In the genomic region with DNA sequence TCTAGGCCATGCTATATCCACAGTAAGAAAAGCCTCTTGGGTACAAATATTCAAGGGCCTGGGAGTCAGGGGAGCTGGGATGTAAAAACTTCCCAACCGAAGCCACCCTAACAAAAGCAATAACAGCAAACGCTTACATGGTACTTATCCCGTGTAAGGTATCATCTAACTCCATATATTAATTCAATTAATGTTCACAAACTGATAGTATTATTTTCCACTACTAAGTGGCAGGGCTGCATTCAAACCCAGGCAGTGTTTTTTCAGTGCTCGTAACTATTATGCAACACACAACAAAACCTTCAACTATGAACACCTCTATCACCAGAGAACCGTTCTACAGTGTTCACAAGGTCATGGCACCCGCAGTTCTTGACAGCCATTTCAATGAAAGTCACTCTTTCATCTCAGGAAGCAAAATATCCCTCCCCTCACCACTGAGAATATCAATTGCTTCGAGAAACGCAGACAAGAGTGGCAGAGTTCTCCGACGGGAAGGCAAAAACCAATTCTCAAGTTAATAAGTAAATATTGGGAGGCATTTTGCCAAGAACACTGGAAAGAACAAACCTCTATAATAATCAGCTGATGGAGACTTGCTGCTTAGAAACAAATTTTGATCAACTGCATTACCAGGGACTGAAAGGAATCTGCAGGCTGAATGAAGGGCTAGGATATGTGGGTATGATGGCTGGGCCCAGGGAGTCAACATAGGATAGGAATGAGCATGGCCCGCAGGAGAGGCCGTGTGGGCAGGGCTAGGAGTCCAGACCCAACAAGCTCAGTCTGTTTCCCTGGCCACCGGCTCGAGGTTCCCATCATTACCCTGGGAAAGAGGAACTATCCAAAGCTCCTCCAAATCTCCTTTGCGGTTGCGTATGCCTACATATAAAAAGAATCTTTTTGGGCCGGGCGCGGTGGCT, we compare ENCODE assay signal across 17 cellular contexts.
A peak's percentile ranks its signal among the peaks of the same experiment; 100 is the strongest.
DNase-seq lines count a peak whose midpoint lies in the region; ATAC-seq and TF ChIP-seq lines count a peak whose summit lies in the region.
"Had no signal": no experiment of that assay in that cellular context is flagged by ENCODE, and none has a peak within 500 bp of the region (broad histone marks: within the 10 kb centered on the region; RNA-seq: fewer than 3 reads in every experiment).

No MANE protein-coding gene starts in this region.

- no peak for TF ChIP-seq RAD21 in SK-N-SH (IDR thresholded peaks at IDR 0.05; ENCODE audit: low read length)

- H3K4me2 ChIP-seq in SK-N-SH: peak overlapping the region; percentile 43; the same call in 1 of the 2 replicates

- H3F3A ChIP-seq in SK-N-SH (replicated peaks; ENCODE audit: insufficient read depth): peaks cover 31% of the 10 kb centered on the region

- H3K36me3 ChIP-seq in SK-N-SH (replicated peaks in 1 of 2; ENCODE audit: control insufficient read depth in 1 of 2, insufficient read depth in 2 of 2, low read length in 1 of 2) (no peaks in the 10 kb centered on the region), adrenal gland (replicated peaks in 1 of 2) (no peaks in the 10 kb centered on the region), right lobe of liver (no peaks in the 10 kb centered on the region), stomach (no peaks in the 10 kb centered on the region), gastrocnemius medialis (no peaks in the 10 kb centered on the region)

- H4K20me1 ChIP-seq in SK-N-SH (ENCODE audit: insufficient read depth): no peaks in the 10 kb centered on the region

- WGBS in SK-N-SH (ENCODE audit: low lambda C conversion rate): 97% methylated on average over 19 of the region's 19 CpGs
- 84 to 87% (median 86%) methylated on average over 19 of the region's 19 CpGs for WGBS in adrenal gland, 4 donors
- 56% methylated on average over 13 of the region's 19 CpGs for WGBS in right lobe of liver (ENCODE audit: insufficient coverage, low coverage, low lambda C conversion rate, missing lambda C conversion rate)
- 61 to 82% (median 72%) methylated on average over 19 of the region's 19 CpGs for WGBS in stomach, 5 donors

- H3K79me2 ChIP-seq in SK-N-SH (ENCODE audit: insufficient read depth): peaks cover 48% of the 10 kb centered on the region

- TF ChIP-seq EP300 in SK-N-SH (IDR thresholded peaks at IDR 0.05; ENCODE audit: borderline replicate concordance in 1 of 2, low read depth in 1 of 2, low read length in 1 of 2) (no peak), stomach (IDR thresholded peaks at IDR 0.05) (no peak)

- H3K9me2 ChIP-seq in SK-N-SH: no peaks in the 10 kb centered on the region

- H3K4me3 ChIP-seq in SK-N-SH (ENCODE audit: low read depth in 2 of 2, low read length in 1 of 2) (no peak overlapping the region), adrenal gland (no peak overlapping the region), right lobe of liver (no peak overlapping the region), stomach (no peak overlapping the region), gastrocnemius medialis (no peak overlapping the region)

- in situ Hi-C loops in gastrocnemius medialis (cut with MboI; ENCODE audit: low sequenced_read_pairs in 4 of 4): no loop called here

- H3K9me3 ChIP-seq in SK-N-SH (no peaks in the 10 kb centered on the region), adrenal gland (replicated peaks in 1 of 3) (no peaks in the 10 kb centered on the region), right lobe of liver (no peaks in the 10 kb centered on the region), stomach (no peaks in the 10 kb centered on the region), gastrocnemius medialis (no peaks in the 10 kb centered on the region)

- intact Hi-C loops in adrenal gland (cut with DNase I): no loop called here
- intact Hi-C loops in right lobe of liver (cut with DNase I): no loop called here
- intact Hi-C loops in stomach (cut with DNase I; ENCODE audit: low total_unique reads): no loop called here
- intact Hi-C loops in gastrocnemius medialis (cut with DNase I; ENCODE audit: low total_unique reads): no loop called here

- TF ChIP-seq CTCF in SK-N-SH (IDR thresholded peaks at IDR 0.05): no peak
- TF ChIP-seq CTCF in adrenal gland (IDR thresholded peaks at IDR 0.05): no peak
- TF ChIP-seq CTCF in right lobe of liver (IDR thresholded peaks at IDR 0.05): no peak
- TF ChIP-seq CTCF in stomach (IDR thresholded peaks at IDR 0.05): no peak
- TF ChIP-seq CTCF in gastrocnemius medialis (IDR thresholded peaks at IDR 0.05 in 4 of 5, conservative IDR thresholded peaks at IDR 0.05 in 1 of 5): no peak

- H2AFZ ChIP-seq in SK-N-SH (ENCODE audit: low read depth): peak overlapping the region; percentile 67; the same call in 1 of the 2 replicates

- H3K4me1 ChIP-seq in SK-N-SH (ENCODE audit: control insufficient read depth in 1 of 2, insufficient read depth in 2 of 2, low read depth in 1 of 2, low read length in 1 of 2): peaks cover 21 to 42% of the 10 kb centered on the region in 2 experiments
- H3K4me1 ChIP-seq in adrenal gland (replicated peaks in 1 of 2): peaks cover 0 to 32% of the 10 kb centered on the region in 2 donors
- H3K4me1 ChIP-seq in right lobe of liver: peaks cover 0 to 7% (median 0%) of the 10 kb centered on the region in 4 donors
- peaks cover 0 to 17% (median 10%) of the 10 kb centered on the region in 4 donors for H3K4me1 ChIP-seq in stomach
- H3K4me1 ChIP-seq in gastrocnemius medialis: peaks cover 0 to 2% of the 10 kb centered on the region in 2 donors

- peak overlapping the region in 1 of 2 experiments; percentile 87; a peak in 2 of 4 replicates for H3K27ac ChIP-seq in SK-N-SH (ENCODE audit: low read depth in 2 of 2, low read length in 1 of 2)
- H3K27ac ChIP-seq in adrenal gland: no peak overlapping the region
- no peak overlapping the region for H3K27ac ChIP-seq in right lobe of liver
- H3K27ac ChIP-seq in stomach: no peak overlapping the region
- H3K27ac ChIP-seq in gastrocnemius medialis: no peak overlapping the region

- POLR2A ChIA-PET in SK-N-SH (lab: Yijun Ruan, JAX): no interaction called here

- H3K27me3 ChIP-seq in SK-N-SH (ENCODE audit: insufficient read depth): no peaks in the 10 kb centered on the region
- H3K27me3 ChIP-seq in adrenal gland: no peaks in the 10 kb centered on the region
- H3K27me3 ChIP-seq in right lobe of liver: no peaks in the 10 kb centered on the region
- no peaks in the 10 kb centered on the region for H3K27me3 ChIP-seq in stomach
- H3K27me3 ChIP-seq in gastrocnemius medialis: no peaks in the 10 kb centered on the region

- no peak for ATAC-seq in SK-N-SH treated with all-trans-retinoic acid at 6 μM for 48 hours
- ATAC-seq in right lobe of liver: peak; percentile 57 to 74 (median 64)
- no peak for ATAC-seq in gastrocnemius medialis
- ATAC-seq: T-cell had no signal

- TF ChIP-seq POLR2A in adrenal gland (IDR thresholded peaks at IDR 0.05): no peak
- no peak for TF ChIP-seq POLR2A in right lobe of liver (IDR thresholded peaks at IDR 0.05)
- no peak for TF ChIP-seq POLR2A in stomach (IDR thresholded peaks at IDR 0.05)
- no peak for TF ChIP-seq POLR2A in gastrocnemius medialis (IDR thresholded peaks at IDR 0.05)

- no peak overlapping the region for H3K9ac ChIP-seq in SK-N-SH

- CTCF ChIA-PET in SK-N-SH (lab: Yijun Ruan, JAX): interaction anchor here (0.7 kb wide), 1 partner anchor 59 kb away, joined by 3 read pairs; no protein-coding TSS in a partner anchor

- no peak for DNase-seq in SK-N-SH
- peak in 4 of 7 donors; percentile 4 to 46 (median 8) for DNase-seq in adrenal gland
- DNase-seq in right lobe of liver: no peak
- DNase-seq in stomach: peak; percentile 24
- no peak for DNase-seq in gastrocnemius medialis
- no peak for DNase-seq in cerebellar cortex (ENCODE audit: low spot score)
- DNase-seq in SIG-M5 treated with dmso at 0.1 percent for 504 hours (lab: John Stamatoyannopoulos, UW; ENCODE audit: unreplicated experiment): no peak
- DNase-seq: activated CD4-positive, CD25-positive, alpha-beta regulatory T cell treated with anti-CD3 and anti-CD28 coated beads, Interleukin-2, amount 50 U/mL, for 72 hours; activated naive CD8-positive, alpha-beta T cell treated with anti-CD3 and anti-CD28 coated beads for 36 hours; activated T-cell treated with anti-CD3 and anti-CD28 coated beads for 4 hours; GDM1; immature natural killer cell; NCI-H1694 treated with DMSO at 0.1 percent for 48 hours; NCI-H510A treated with DMSO at 0.1 percent for 48 hours; stimulated activated CD4-positive, alpha-beta T cell treated with anti-CD3 and anti-CD28 coated beads, Interleukin-15, amount 100 ng/mL, for 24 hours; T-cell had no signal

TF ChIP-seq in SK-N-SH, 30 proteins besides CTCF, POLR2A, EP300 and RAD21 (continues in another document):
- TF ChIP-seq RXRA (IDR thresholded peaks at IDR 0.05; ENCODE audit: borderline replicate concordance, low read depth): no peak
- no peak for TF ChIP-seq NRF1 (IDR thresholded peaks at IDR 0.05; ENCODE audit: low read depth, low read length)
- no peak for TF ChIP-seq USF1 (IDR thresholded peaks at IDR 0.05; ENCODE audit: borderline replicate concordance, low read depth)
- TF ChIP-seq YY1 (IDR thresholded peaks at IDR 0.05; ENCODE audit: low read depth): no peak
- no peak for TF ChIP-seq MEF2A (IDR thresholded peaks at IDR 0.05; ENCODE audit: borderline replicate concordance, low read depth)
- TF ChIP-seq FOXM1 (IDR thresholded peaks at IDR 0.05; ENCODE audit: low read depth): no peak

TF ChIP-seq in SK-N-SH treated with all-trans-retinoic acid at 6 μM for 48 hours, 23 proteins besides CTCF, POLR2A, EP300 and RAD21 (continues in another document):
- no peak for TF ChIP-seq ZFP3 (CRISPR knock-in tag; IDR thresholded peaks at IDR 0.05)
- TF ChIP-seq ZFP30 (CRISPR knock-in tag; IDR thresholded peaks at IDR 0.05): no peak
- no peak for TF ChIP-seq ARNTL (CRISPR knock-in tag; IDR thresholded peaks at IDR 0.05; ENCODE audit: borderline replicate concordance, low read depth)
- TF ChIP-seq BACH2 (CRISPR knock-in tag; IDR thresholded peaks at IDR 0.05; ENCODE audit: borderline replicate concordance): no peak
- TF ChIP-seq OSR1 (CRISPR knock-in tag; IDR thresholded peaks at IDR 0.05): no peak

Comparison
In these comparisons a context has a peak if more than half of its experiments do, and no peak if none do; other contexts are left out.
1. DNase-seq: peak in adrenal gland (4 of 7) and stomach (single experiment); none in SK-N-SH (single experiment), right lobe of liver (0 of 3), gastrocnemius medialis (0 of 2), cerebellar cortex (single experiment) and SIG-M5 treated with dmso at 0.1 percent for 504 hours (single experiment).
2. ATAC-seq: peak in right lobe of liver (4 of 4); none in SK-N-SH treated with all-trans-retinoic acid at 6 μM for 48 hours (single experiment) and gastrocnemius medialis (0 of 2).